9 cellular contexts compared by ENCODE assay signal in genomic region chr7:98051118-98051744, GRCh38. TPM values are rescaled to one million over a fixed set of nuclear protein-coding genes. Genes with fewer than 3 reads are reported as not detected.
DNase-seq lines count a peak whose midpoint lies in the region; ATAC-seq and TF ChIP-seq lines count a peak whose summit lies in the region.
"Had no signal": no experiment of that assay in that cellular context is flagged by ENCODE, and none has a peak within 500 bp of the region (broad histone marks: within the 10 kb centered on the region; RNA-seq: fewer than 3 reads in every experiment).

No MANE protein-coding gene starts in this region.

- H3K9ac ChIP-seq in HUES48 (ENCODE audit: low read depth, low read length) = no peak overlapping the region
- H3K9ac ChIP-seq: KMS-11 had no signal

- ATAC-seq in WTC11 (peak; percentile 95), GM21723 (IDR thresholded peaks at IDR 0.05; ENCODE audit: unreplicated experiment) (no peak)

- H3K27me3 Mint-ChIP-seq in WTC11 (ENCODE audit: low read depth) = peaks cover 3% of the 10 kb centered on the region; the same call in 1 of the 2 replicates

- TF ChIP-seq CTCF in WTC11 (IDR thresholded peaks at IDR 0.05) = no peak

- POLR2A ChIA-PET in WTC11 (lab: Charles Lee) = interaction anchor here (0.6 kb wide), 1 partner anchor 24 kb away, joined by 4 read pairs; no protein-coding TSS in a partner anchor

- no peak overlapping the region for H3K27ac Mint-ChIP-seq in WTC11

- CTCF ChIA-PET in WTC11 (lab: Charles Lee) = interaction anchor here (1.0 to 1.7 kb wide), 6 partner anchors 30 to 178 kb away, joined by 4 to 10 read pairs (median 6); no protein-coding TSS in a partner anchor

- H3K27me3 ChIP-seq in HUES48 (ENCODE audit: control insufficient read depth, insufficient read depth, low read length) = no peaks in the 10 kb centered on the region

- H3K9me3 ChIP-seq in HUES48 (ENCODE audit: control insufficient read depth, insufficient read depth, low read length) = no peaks in the 10 kb centered on the region

- H3K4me1 ChIP-seq in HUES48 (ENCODE audit: control insufficient read depth, insufficient read depth, low read length) = no peaks in the 10 kb centered on the region

- no peaks in the 10 kb centered on the region for H3K9me3 Mint-ChIP-seq in WTC11

- no peaks in the 10 kb centered on the region for H3K36me3 ChIP-seq in HUES48 (ENCODE audit: control insufficient read depth, insufficient read depth, low read length)

- no peak overlapping the region for H3K27ac ChIP-seq in HUES48 (ENCODE audit: low read depth, low read length)
- H3K27ac ChIP-seq: KMS-11 had no signal

- H3K36me3 Mint-ChIP-seq in WTC11 = no peaks in the 10 kb centered on the region

- peak overlapping the region; percentile 44 for H3K4me3 ChIP-seq in HUES48 (ENCODE audit: low read depth, low read length)

- H3K4me3 Mint-ChIP-seq in WTC11 = peak overlapping the region; percentile 24

- DNase-seq in WTC11 (ENCODE audit: low spot score) (peak; percentile 93), SW 1271 (lab: John Stamatoyannopoulos, UW) (no peak), cortex of kidney (lab: John Stamatoyannopoulos, UW) (no peak), foreskin melanocyte (no peak)
- DNase-seq in effector CD4-positive, alpha-beta T cell = peak; percentile 8
- peak; percentile 59 for DNase-seq in stimulated activated CD4-positive, alpha-beta T cell treated with anti-CD3 and anti-CD28 coated beads, Interleukin-4, amount 100 ng/mL, for 24 hours

- H3K4me1 Mint-ChIP-seq in WTC11 = peaks cover 9% of the 10 kb centered on the region

TF ChIP-seq in WTC11, 78 proteins besides CTCF, POLR2A, EP300 and RAD21 (continues in another document):
- TF ChIP-seq, protein P1, sequence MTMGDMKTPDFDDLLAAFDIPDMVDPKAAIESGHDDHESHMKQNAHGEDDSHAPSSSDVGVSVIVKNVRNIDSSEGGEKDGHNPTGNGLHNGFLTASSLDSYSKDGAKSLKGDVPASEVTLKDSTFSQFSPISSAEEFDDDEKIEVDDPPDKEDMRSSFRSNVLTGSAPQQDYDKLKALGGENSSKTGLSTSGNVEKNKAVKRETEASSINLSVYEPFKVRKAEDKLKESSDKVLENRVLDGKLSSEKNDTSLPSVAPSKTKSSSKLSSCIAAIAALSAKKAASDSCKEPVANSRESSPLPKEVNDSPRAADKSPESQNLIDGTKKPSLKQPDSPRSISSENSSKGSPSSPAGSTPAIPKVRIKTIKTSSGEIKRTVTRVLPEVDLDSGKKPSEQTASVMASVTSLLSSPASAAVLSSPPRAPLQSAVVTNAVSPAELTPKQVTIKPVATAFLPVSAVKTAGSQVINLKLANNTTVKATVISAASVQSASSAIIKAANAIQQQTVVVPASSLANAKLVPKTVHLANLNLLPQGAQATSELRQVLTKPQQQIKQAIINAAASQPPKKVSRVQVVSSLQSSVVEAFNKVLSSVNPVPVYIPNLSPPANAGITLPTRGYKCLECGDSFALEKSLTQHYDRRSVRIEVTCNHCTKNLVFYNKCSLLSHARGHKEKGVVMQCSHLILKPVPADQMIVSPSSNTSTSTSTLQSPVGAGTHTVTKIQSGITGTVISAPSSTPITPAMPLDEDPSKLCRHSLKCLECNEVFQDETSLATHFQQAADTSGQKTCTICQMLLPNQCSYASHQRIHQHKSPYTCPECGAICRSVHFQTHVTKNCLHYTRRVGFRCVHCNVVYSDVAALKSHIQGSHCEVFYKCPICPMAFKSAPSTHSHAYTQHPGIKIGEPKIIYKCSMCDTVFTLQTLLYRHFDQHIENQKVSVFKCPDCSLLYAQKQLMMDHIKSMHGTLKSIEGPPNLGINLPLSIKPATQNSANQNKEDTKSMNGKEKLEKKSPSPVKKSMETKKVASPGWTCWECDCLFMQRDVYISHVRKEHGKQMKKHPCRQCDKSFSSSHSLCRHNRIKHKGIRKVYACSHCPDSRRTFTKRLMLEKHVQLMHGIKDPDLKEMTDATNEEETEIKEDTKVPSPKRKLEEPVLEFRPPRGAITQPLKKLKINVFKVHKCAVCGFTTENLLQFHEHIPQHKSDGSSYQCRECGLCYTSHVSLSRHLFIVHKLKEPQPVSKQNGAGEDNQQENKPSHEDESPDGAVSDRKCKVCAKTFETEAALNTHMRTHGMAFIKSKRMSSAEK (CRISPR knock-in tag; IDR thresholded peaks at IDR 0.05; ENCODE audit: borderline replicate concordance) = no peak
- TF ChIP-seq JUN (CRISPR knock-in tag; IDR thresholded peaks at IDR 0.05) (no peak), PREB (CRISPR knock-in tag; IDR thresholded peaks at IDR 0.05; ENCODE audit: borderline replicate concordance) (no peak), ZNF423 (CRISPR knock-in tag; IDR thresholded peaks at IDR 0.05) (peak; percentile 45; the same call in 1 of the 2 replicates), ETV6 (CRISPR knock-in tag; IDR thresholded peaks at IDR 0.05) (peak; percentile 90), CREB1 (CRISPR knock-in tag; IDR thresholded peaks at IDR 0.05) (no peak), FOXK1 (CRISPR knock-in tag; IDR thresholded peaks at IDR 0.05) (no peak), ZNF512 (CRISPR knock-in tag; IDR thresholded peaks at IDR 0.05; ENCODE audit: borderline replicate concordance) (no peak), E2F4 (CRISPR knock-in tag; IDR thresholded peaks at IDR 0.05; ENCODE audit: borderline replicate concordance, low read depth) (no peak), ZNF396 (CRISPR knock-in tag; IDR thresholded peaks at IDR 0.05; ENCODE audit: borderline replicate concordance) (no peak), ZBTB21 (CRISPR knock-in tag; IDR thresholded peaks at IDR 0.05; ENCODE audit: borderline replicate concordance) (no peak)
- TF ChIP-seq, protein P2, sequence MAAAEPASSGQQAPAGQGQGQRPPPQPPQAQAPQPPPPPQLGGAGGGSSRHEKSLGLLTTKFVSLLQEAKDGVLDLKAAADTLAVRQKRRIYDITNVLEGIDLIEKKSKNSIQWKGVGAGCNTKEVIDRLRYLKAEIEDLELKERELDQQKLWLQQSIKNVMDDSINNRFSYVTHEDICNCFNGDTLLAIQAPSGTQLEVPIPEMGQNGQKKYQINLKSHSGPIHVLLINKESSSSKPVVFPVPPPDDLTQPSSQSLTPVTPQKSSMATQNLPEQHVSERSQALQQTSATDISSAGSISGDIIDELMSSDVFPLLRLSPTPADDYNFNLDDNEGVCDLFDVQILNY (CRISPR knock-in tag; IDR thresholded peaks at IDR 0.05) = peak; percentile 51; the same call in 1 of the 2 replicates
- TF ChIP-seq, protein P3, sequence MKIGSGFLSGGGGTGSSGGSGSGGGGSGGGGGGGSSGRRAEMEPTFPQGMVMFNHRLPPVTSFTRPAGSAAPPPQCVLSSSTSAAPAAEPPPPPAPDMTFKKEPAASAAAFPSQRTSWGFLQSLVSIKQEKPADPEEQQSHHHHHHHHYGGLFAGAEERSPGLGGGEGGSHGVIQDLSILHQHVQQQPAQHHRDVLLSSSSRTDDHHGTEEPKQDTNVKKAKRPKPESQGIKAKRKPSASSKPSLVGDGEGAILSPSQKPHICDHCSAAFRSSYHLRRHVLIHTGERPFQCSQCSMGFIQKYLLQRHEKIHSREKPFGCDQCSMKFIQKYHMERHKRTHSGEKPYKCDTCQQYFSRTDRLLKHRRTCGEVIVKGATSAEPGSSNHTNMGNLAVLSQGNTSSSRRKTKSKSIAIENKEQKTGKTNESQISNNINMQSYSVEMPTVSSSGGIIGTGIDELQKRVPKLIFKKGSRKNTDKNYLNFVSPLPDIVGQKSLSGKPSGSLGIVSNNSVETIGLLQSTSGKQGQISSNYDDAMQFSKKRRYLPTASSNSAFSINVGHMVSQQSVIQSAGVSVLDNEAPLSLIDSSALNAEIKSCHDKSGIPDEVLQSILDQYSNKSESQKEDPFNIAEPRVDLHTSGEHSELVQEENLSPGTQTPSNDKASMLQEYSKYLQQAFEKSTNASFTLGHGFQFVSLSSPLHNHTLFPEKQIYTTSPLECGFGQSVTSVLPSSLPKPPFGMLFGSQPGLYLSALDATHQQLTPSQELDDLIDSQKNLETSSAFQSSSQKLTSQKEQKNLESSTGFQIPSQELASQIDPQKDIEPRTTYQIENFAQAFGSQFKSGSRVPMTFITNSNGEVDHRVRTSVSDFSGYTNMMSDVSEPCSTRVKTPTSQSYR (CRISPR knock-in tag; IDR thresholded peaks at IDR 0.05) = no peak

RNA-seq across cellular contexts. Expression of gene LMTK2, which starts 55.4 kb away (rescaled TPM):
- total RNA-seq in WTC11 (2021) = 23.0 to 25.5 TPM (median 24.3 TPM) in 3 replicates

Comparison
In these comparisons a context has a peak if more than half of its experiments do, and no peak if none do; other contexts are left out.
1. DNase-seq: peak in WTC11 (single experiment), effector CD4-positive, alpha-beta T cell (single experiment) and stimulated activated CD4-positive, alpha-beta T cell treated with anti-CD3 and anti-CD28 coated beads, Interleukin-4, amount 100 ng/mL, for 24 hours (single experiment); none in SW 1271 (0 of 2), cortex of kidney (single experiment) and foreskin melanocyte (single experiment).